1 cellular context compared by ENCODE assay signal in genomic region chr14:68939424-68939892, GRCh38.
TF ChIP-seq lines count a peak whose summit lies in the region.

No MANE protein-coding gene starts in this region.

TF ChIP-seq in IMR-90, 13 proteins besides CTCF, POLR2A, EP300 and RAD21:
- TF ChIP-seq RFX5 (IDR thresholded peaks at IDR 0.05; ENCODE audit: low read depth, low read length) (no peak), FOS (IDR thresholded peaks at IDR 0.05; ENCODE audit: low read depth, low read length) (no peak), NFE2L2 (IDR thresholded peaks at IDR 0.05; ENCODE audit: low read depth, low read length) (no peak), MXI1 (IDR thresholded peaks at IDR 0.05; ENCODE audit: borderline replicate concordance, low read depth, low read length) (no peak)
